ENCODE assay signal across 14 cellular contexts in the genomic region with DNA sequence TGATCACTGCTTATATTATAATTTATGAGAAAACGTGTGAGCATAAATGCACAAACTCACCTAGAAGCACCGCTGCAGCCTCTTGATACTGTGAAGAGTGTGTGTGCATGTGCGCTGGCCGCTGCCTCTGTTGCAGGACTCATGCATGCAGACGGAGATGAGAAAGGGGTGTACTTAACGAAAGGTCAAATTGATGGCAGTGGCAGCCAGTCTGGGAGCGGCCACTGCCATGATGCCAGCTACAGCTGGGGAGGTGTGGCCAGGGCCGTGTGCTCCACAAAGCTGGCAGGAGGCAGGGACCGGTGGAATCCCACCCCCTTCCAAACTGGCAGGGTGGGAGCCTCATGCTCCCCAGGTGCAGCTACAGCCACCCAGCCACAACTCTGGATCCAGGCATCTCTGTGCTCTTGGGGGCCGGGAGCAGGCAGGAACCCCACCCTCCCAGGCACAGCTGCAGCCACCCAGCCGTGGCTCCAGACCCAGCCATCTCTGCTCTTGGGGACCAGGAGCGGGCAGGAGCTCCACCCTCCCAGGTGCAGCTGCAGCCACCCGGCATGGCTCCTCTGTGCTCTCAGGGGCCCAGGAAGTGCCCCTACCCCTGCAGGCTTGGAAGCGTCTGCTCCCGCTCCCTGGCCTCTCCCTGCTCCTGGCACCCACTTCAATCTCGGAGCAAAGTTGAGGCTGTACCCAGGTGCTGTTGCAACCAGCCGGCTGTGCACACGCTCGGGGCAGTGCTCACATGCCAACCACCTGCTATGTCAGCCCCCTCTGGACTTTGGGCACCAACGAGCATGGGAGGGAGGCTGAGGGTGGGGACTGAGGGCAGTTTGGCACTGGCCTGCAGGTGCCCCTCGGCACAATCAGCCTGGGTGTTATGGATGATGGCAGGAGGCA.
"Had no signal": no experiment of that assay in that cellular context is flagged by ENCODE, and none has a peak within 500 bp of the region (broad histone marks: within the 10 kb centered on the region; RNA-seq: fewer than 3 reads in every experiment).

No MANE protein-coding gene starts in this region.

- H3K9ac ChIP-seq: neural progenitor cell, parathyroid adenoma had no signal

- ATAC-seq: activated T-cell treated with anti-CD3 and anti-CD28 coated beads, Interleukin-2, amount 50 U/mL, for 4 hours; body of pancreas; T-helper 17 cell had no signal

- H3K9me3 Mint-ChIP-seq: activated T-cell treated with anti-CD3 and anti-CD28 coated beads, Interleukin-2, amount 50 U/mL, for 4 hours; central memory CD8-positive, alpha-beta T cell had no signal

- H3K4me3 ChIP-seq: body of pancreas, neural progenitor cell, tibial artery had no signal

- H3K9me3 ChIP-seq: body of pancreas, tibial artery had no signal

- H3K27ac ChIP-seq: body of pancreas, epithelial cell of prostate, neural progenitor cell, parathyroid adenoma, tibial artery had no signal

- H3K4me2 ChIP-seq: neural progenitor cell had no signal

- H3K4me1 Mint-ChIP-seq: central memory CD8-positive, alpha-beta T cell had no signal

- H3K27me3 Mint-ChIP-seq: central memory CD8-positive, alpha-beta T cell; T-helper 17 cell had no signal

- H3K27ac Mint-ChIP-seq: neural progenitor cell, T-helper 17 cell had no signal

- H3K36me3 ChIP-seq: neural progenitor cell had no signal

- H3K4me3 Mint-ChIP-seq: activated T-cell treated with anti-CD3 and anti-CD28 coated beads, Interleukin-2, amount 50 U/mL, for 4 hours; central memory CD8-positive, alpha-beta T cell; neural progenitor cell; T-helper 17 cell had no signal

- H3K27me3 ChIP-seq: body of pancreas, neural progenitor cell, tibial artery had no signal

- DNase-seq: activated CD4-positive, alpha-beta T cell treated with anti-CD3 and anti-CD28 coated beads, Interleukin-2, amount 50 U/mL, for 1 hour; activated gamma-delta T cell treated with Interleukin-2 at 50 U/mL for 16 hours; activated T-cell treated with anti-CD3 and anti-CD28 coated beads, Interleukin-2, amount 50 U/mL, for 4 hours; amniotic stem cell; effector memory CD4-positive, alpha-beta T cell; retina; small intestine; T-helper 17 cell had no signal

- H3K4me1 ChIP-seq: body of pancreas, neural progenitor cell, parathyroid adenoma had no signal
